In genomic region chr3:22372292-22372949, GRCh38 we compare ENCODE assay signal across 11 cellular contexts.
DNase-seq lines count a peak whose midpoint lies in the region; ATAC-seq and TF ChIP-seq lines count a peak whose summit lies in the region.
"Had no signal": no experiment of that assay in that cellular context is flagged by ENCODE, and none has a peak within 500 bp of the region (broad histone marks: within the 10 kb centered on the region; RNA-seq: fewer than 3 reads in every experiment).

No MANE protein-coding gene starts in this region.

- no peaks in the 10 kb centered on the region for H3K36me3 ChIP-seq in ACC112 (ENCODE audit: insufficient read depth, low read length)
- no peaks in the 10 kb centered on the region for H3K36me3 ChIP-seq in MG63
- H3K36me3 ChIP-seq in esophagus muscularis mucosa = no peaks in the 10 kb centered on the region
- H3K36me3 ChIP-seq: neutrophil had no signal

- ATAC-seq in GM21737 (IDR thresholded peaks at IDR 0.05; ENCODE audit: unreplicated experiment) (no peak), GM21723 (IDR thresholded peaks at IDR 0.05; ENCODE audit: unreplicated experiment) (no peak), HG02840 (IDR thresholded peaks at IDR 0.05; ENCODE audit: low FRiP score, unreplicated experiment) (no peak)

- WGBS in esophagus muscularis mucosa = 3% methylated on average over 21 of the region's 70 CpGs

- no peaks in the 10 kb centered on the region for H3K9me3 Mint-ChIP-seq in neural crest cell

- H3K9me3 ChIP-seq in MG63 (no peaks in the 10 kb centered on the region), esophagus muscularis mucosa (no peaks in the 10 kb centered on the region)
- H3K9me3 ChIP-seq: neutrophil had no signal

- H3K27me3 ChIP-seq in ACC112 (ENCODE audit: insufficient read depth, low read length) (peaks cover 43% of the 10 kb centered on the region), MG63 (no peaks in the 10 kb centered on the region), esophagus muscularis mucosa (peaks cover 0 to 27% (median 3%) of the 10 kb centered on the region in 4 donors)

- no peaks in the 10 kb centered on the region for H3K36me3 Mint-ChIP-seq in neural crest cell (ENCODE audit: low read depth)
- H3K36me3 Mint-ChIP-seq: CD4-positive, CD25-positive, alpha-beta regulatory T cell had no signal

- H3K4me3 ChIP-seq in ACC112 (ENCODE audit: low read depth, low read length) (peak overlapping the region; percentile 75), MG63 (peak overlapping the region; percentile 11; the same call in 1 of the 2 replicates), esophagus muscularis mucosa (peak overlapping the region; percentile 50 to 63 (median 54))

- peaks cover 7% of the 10 kb centered on the region for H3K4me1 ChIP-seq in ACC112 (ENCODE audit: control insufficient read depth, insufficient read depth, low read length, unreplicated experiment)
- H3K4me1 ChIP-seq in esophagus muscularis mucosa = peaks cover 6 to 16% (median 13%) of the 10 kb centered on the region in 4 donors

- H3K4me1 Mint-ChIP-seq in neural crest cell = peaks cover 13% of the 10 kb centered on the region

- H3K27ac ChIP-seq in ACC112 (ENCODE audit: low read depth, low read length) = no peak overlapping the region
- H3K27ac ChIP-seq in esophagus muscularis mucosa (replicated peaks in 1 of 4) = no peak overlapping the region
- H3K27ac ChIP-seq: HL-60, neutrophil had no signal

- TF ChIP-seq CTCF in esophagus muscularis mucosa (IDR thresholded peaks at IDR 0.05) = no peak
- no peak for TF ChIP-seq CTCF in neural crest cell (conservative IDR thresholded peaks at IDR 0.05)

- H3K27me3 Mint-ChIP-seq in neural crest cell (ENCODE audit: low read depth) = peaks cover 90% of the 10 kb centered on the region
- H3K27me3 Mint-ChIP-seq: CD4-positive, CD25-positive, alpha-beta regulatory T cell had no signal

- peak overlapping the region; percentile 78 for H3K4me3 Mint-ChIP-seq in neural crest cell
- H3K4me3 Mint-ChIP-seq: CD4-positive, CD25-positive, alpha-beta regulatory T cell had no signal

- no peak overlapping the region for H3K27ac Mint-ChIP-seq in neural crest cell (ENCODE audit: unreplicated experiment)
- H3K27ac Mint-ChIP-seq: CD4-positive, CD25-positive, alpha-beta regulatory T cell had no signal

- no peak for TF ChIP-seq POLR2A in esophagus muscularis mucosa (IDR thresholded peaks at IDR 0.05; ENCODE audit: low read depth)

- no peak for TF ChIP-seq EP300 in esophagus muscularis mucosa (IDR thresholded peaks at IDR 0.05)

- no peaks in the 10 kb centered on the region for H3K79me2 ChIP-seq in ACC112 (ENCODE audit: control insufficient read depth, insufficient read depth, low read length, unreplicated experiment)

- peak overlapping the region; percentile 66 for H2AFZ ChIP-seq in ACC112 (ENCODE audit: low read length, unreplicated experiment)

- intact Hi-C loops in esophagus muscularis mucosa (cut with DNase I) = no loop called here

- DNase-seq in MG63 = no peak
- no peak for DNase-seq in esophagus muscularis mucosa (ENCODE audit: extremely low spot score)
- DNase-seq in neural crest cell (ENCODE audit: low read depth, low spot score) = peak; percentile 46
- no peak for DNase-seq in DMS153 treated with DMSO at 0.1 percent for 48 hours (lab: John Stamatoyannopoulos, UW; ENCODE audit: unreplicated experiment)
- DNase-seq: CD4-positive, CD25-positive, alpha-beta regulatory T cell had no signal

Comparison
In these comparisons a context has a peak if more than half of its experiments do, and no peak if none do; other contexts are left out.
1. H3K4me3 ChIP-seq: peak in every context shown above with its lines; median percentile 75 in ACC112; 54 in esophagus muscularis mucosa; 11 in MG63.